In the genomic region with DNA sequence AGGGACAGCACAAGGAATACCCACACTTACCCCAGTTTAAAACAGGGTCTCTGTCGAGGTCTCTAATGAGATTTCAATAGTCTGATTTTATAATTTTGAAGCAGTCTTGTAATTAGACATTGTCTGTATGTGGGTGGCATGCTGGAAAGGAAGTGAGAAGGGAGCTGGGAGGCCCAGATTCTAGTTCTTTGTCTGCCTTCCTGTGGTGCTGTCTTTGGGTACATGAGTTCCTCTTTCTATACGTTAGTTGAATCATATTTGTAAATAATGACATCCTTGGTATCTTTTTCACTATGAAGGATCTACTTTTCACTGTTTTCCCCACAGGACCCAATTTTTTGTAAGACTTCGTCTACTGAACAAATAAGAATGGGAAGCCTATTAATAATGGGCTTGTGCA, we compare ENCODE assay signal across 10 cellular contexts. TPM values are rescaled to one million over a fixed set of nuclear protein-coding genes. Genes with fewer than 3 reads are reported as not detected.
DNase-seq lines count a peak whose midpoint lies in the region; ATAC-seq lines count a peak whose summit lies in the region.
"Had no signal": no experiment of that assay in that cellular context is flagged by ENCODE, and none has a peak within 500 bp of the region (broad histone marks: within the 10 kb centered on the region; RNA-seq: fewer than 3 reads in every experiment).

No MANE protein-coding gene starts in this region.

- H3K36me3 Mint-ChIP-seq in naive B cell = no peaks in the 10 kb centered on the region
- no peaks in the 10 kb centered on the region for H3K36me3 Mint-ChIP-seq in activated T-helper 2 cell treated with anti-CD3 and anti-CD28 coated beads, Interferon-gamma antibody, Interleukin-2, Interleukin-4, amounts not matched to agents 10 μg/mL and 5 μg/mL and 100 μg/mL, durations not matched to agents 14 hours and 24 hours and 36 hours (ENCODE audit: low read depth)

- peaks cover 0 to 6% (median 2%) of the 10 kb centered on the region in 7 donors for H3K9me3 Mint-ChIP-seq in naive B cell
- no peaks in the 10 kb centered on the region for H3K9me3 Mint-ChIP-seq in activated T-helper 2 cell treated with anti-CD3 and anti-CD28 coated beads, Interferon-gamma antibody, Interleukin-2, Interleukin-4, amounts not matched to agents 10 μg/mL and 5 μg/mL and 100 μg/mL, durations not matched to agents 14 hours and 24 hours and 36 hours

- peak overlapping the region in 3 of 6 donors; percentile 59 to 69 (median 67) for H3K27ac Mint-ChIP-seq in naive B cell
- H3K27ac Mint-ChIP-seq in activated T-helper 2 cell treated with anti-CD3 and anti-CD28 coated beads, Interferon-gamma antibody, Interleukin-2, Interleukin-4, amounts not matched to agents 10 μg/mL and 5 μg/mL and 100 μg/mL, durations not matched to agents 14 hours and 24 hours and 36 hours = no peak overlapping the region

- DNase-seq in naive B cell (peak; percentile 20), activated gamma-delta T cell treated with Interleukin-2 at 50 U/mL for 16 hours (no peak)
- no peak for DNase-seq in effector CD4-positive, alpha-beta T cell
- no peak for DNase-seq in activated T-helper 2 cell treated with anti-CD3 and anti-CD28 coated beads, Interferon-gamma antibody, Interleukin-2, Interleukin-4, amounts not matched to agents 10 μg/mL and 5 μg/mL and 100 μg/mL, durations not matched to agents 14 hours and 24 hours and 36 hours (ENCODE audit: low spot score)
- DNase-seq in stimulated activated CD4-positive, alpha-beta T cell treated with anti-CD3 and anti-CD28 coated beads, Interleukin-2, amount 100 ng/mL, for 48 hours = no peak
- DNase-seq: PC-9, uterus had no signal

- peaks cover 0 to 23% (median 10%) of the 10 kb centered on the region in 3 donors for H3K4me1 Mint-ChIP-seq in naive B cell
- H3K4me1 Mint-ChIP-seq in activated T-helper 2 cell treated with anti-CD3 and anti-CD28 coated beads, Interferon-gamma antibody, Interleukin-2, Interleukin-4, amounts not matched to agents 10 μg/mL and 5 μg/mL and 100 μg/mL, durations not matched to agents 14 hours and 24 hours and 36 hours (ENCODE audit: low read depth) = peaks cover 3% of the 10 kb centered on the region

- H3K4me3 Mint-ChIP-seq in naive B cell = peak overlapping the region in 1 of 8 donors; percentile 5
- no peak overlapping the region for H3K4me3 Mint-ChIP-seq in activated T-helper 2 cell treated with anti-CD3 and anti-CD28 coated beads, Interferon-gamma antibody, Interleukin-2, Interleukin-4, amounts not matched to agents 10 μg/mL and 5 μg/mL and 100 μg/mL, durations not matched to agents 14 hours and 24 hours and 36 hours (ENCODE audit: low read depth)

- intact Hi-C loops in activated T-helper 2 cell treated with anti-CD3 and anti-CD28 coated beads, Interferon-gamma antibody, Interleukin-2, Interleukin-4, amounts not matched to agents 10 μg/mL and 5 μg/mL and 100 μg/mL, durations not matched to agents 14 hours and 24 hours and 36 hours (cut with micrococcal nuclease) = no loop called here

- peak; percentile 65 for ATAC-seq in GM19025 (IDR thresholded peaks at IDR 0.05; ENCODE audit: low read depth, unreplicated experiment)
- ATAC-seq in HG02610 (IDR thresholded peaks at IDR 0.05; ENCODE audit: unreplicated experiment) = peak; percentile 88
- peak; percentile 85 for ATAC-seq in HG03520 (IDR thresholded peaks at IDR 0.05; ENCODE audit: unreplicated experiment)
- ATAC-seq in naive B cell (ENCODE audit: low read depth in 2 of 2) = peak; percentile 54 to 85

- peaks cover 0 to 10% (median 9%) of the 10 kb centered on the region in 3 donors for H3K27me3 Mint-ChIP-seq in naive B cell
- H3K27me3 Mint-ChIP-seq in activated T-helper 2 cell treated with anti-CD3 and anti-CD28 coated beads, Interferon-gamma antibody, Interleukin-2, Interleukin-4, amounts not matched to agents 10 μg/mL and 5 μg/mL and 100 μg/mL, durations not matched to agents 14 hours and 24 hours and 36 hours (ENCODE audit: low read depth) = no peaks in the 10 kb centered on the region

RNA-seq across cellular contexts. Expression of gene TENM4, which starts 42.0 kb away (rescaled TPM):
- polyA plus RNA-seq in naive B cell (ENCODE audit: low read depth in 6 of 6) = 1 to 10 TPM in 1 of 6 donors, not detected in 5; 3.8 TPM
- not detected in 2 replicates for total RNA-seq in activated T-helper 2 cell treated with anti-CD3 and anti-CD28 coated beads, Interferon-gamma antibody, Interleukin-2, Interleukin-4, amounts not matched to agents 10 μg/mL and 5 μg/mL and 100 μg/mL, durations not matched to agents 14 hours and 24 hours and 36 hours
- total RNA-seq: PC-9 had no signal
